Comparison of ENCODE assay signal across 1 cellular context in the genomic region with DNA sequence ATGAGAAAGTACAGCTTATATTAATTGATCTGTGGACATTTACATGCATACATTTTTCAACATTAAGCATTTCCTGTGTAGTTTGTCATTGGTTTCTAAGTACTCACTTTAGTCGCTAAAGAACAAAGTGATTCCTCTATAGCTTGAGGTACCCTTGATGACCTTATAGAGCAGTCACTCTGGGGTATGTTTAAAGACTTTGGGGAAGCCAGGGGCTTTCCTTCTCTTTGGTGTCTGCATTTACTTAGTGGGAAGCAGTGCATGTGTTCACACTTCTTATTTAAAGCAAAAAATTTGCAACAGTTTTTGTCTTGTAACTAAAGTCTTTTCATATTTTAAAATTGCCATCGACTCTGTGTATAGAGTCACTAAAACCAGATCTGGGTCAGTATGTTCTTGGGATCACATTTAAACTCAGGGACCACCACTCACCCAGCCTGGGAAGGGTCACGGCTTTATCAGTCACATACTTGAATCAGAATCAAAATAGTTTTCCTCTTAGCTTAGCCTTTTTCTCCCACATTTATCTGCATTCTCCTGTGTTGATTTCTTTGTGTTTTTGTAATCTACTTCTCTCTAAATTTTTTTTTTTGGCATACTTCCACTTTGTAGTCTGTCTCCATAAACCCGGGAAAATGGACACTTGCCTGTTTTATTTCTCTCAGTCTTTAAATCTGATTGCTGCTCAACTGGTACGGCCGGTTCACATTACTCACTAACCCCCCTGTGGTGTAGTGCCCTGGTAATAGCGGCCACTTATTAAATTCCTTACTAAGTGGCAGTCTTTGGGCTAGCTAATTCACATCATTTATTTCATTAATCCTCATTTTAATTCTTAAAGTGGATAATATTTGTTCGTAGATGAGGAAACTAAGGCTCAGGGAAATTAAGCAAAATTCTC.
TF ChIP-seq lines count a peak whose summit lies in the region.

No MANE protein-coding gene starts in this region.

TF ChIP-seq in Ishikawa, 13 proteins besides CTCF, POLR2A, EP300 and RAD21 (continued from another document):
- TF ChIP-seq, protein P1, sequence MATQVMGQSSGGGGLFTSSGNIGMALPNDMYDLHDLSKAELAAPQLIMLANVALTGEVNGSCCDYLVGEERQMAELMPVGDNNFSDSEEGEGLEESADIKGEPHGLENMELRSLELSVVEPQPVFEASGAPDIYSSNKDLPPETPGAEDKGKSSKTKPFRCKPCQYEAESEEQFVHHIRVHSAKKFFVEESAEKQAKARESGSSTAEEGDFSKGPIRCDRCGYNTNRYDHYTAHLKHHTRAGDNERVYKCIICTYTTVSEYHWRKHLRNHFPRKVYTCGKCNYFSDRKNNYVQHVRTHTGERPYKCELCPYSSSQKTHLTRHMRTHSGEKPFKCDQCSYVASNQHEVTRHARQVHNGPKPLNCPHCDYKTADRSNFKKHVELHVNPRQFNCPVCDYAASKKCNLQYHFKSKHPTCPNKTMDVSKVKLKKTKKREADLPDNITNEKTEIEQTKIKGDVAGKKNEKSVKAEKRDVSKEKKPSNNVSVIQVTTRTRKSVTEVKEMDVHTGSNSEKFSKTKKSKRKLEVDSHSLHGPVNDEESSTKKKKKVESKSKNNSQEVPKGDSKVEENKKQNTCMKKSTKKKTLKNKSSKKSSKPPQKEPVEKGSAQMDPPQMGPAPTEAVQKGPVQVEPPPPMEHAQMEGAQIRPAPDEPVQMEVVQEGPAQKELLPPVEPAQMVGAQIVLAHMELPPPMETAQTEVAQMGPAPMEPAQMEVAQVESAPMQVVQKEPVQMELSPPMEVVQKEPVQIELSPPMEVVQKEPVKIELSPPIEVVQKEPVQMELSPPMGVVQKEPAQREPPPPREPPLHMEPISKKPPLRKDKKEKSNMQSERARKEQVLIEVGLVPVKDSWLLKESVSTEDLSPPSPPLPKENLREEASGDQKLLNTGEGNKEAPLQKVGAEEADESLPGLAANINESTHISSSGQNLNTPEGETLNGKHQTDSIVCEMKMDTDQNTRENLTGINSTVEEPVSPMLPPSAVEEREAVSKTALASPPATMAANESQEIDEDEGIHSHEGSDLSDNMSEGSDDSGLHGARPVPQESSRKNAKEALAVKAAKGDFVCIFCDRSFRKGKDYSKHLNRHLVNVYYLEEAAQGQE (IDR thresholded peaks at IDR 0.05; ENCODE audit: low read depth) = 0 out of 2 replicates have a peak, but pooled peaks have one; percentile 21
- peak; percentile 96 for TF ChIP-seq TEAD4 (IDR thresholded peaks at IDR 0.05)
